Comparison of ENCODE assay signal across 8 cellular contexts in the genomic region with DNA sequence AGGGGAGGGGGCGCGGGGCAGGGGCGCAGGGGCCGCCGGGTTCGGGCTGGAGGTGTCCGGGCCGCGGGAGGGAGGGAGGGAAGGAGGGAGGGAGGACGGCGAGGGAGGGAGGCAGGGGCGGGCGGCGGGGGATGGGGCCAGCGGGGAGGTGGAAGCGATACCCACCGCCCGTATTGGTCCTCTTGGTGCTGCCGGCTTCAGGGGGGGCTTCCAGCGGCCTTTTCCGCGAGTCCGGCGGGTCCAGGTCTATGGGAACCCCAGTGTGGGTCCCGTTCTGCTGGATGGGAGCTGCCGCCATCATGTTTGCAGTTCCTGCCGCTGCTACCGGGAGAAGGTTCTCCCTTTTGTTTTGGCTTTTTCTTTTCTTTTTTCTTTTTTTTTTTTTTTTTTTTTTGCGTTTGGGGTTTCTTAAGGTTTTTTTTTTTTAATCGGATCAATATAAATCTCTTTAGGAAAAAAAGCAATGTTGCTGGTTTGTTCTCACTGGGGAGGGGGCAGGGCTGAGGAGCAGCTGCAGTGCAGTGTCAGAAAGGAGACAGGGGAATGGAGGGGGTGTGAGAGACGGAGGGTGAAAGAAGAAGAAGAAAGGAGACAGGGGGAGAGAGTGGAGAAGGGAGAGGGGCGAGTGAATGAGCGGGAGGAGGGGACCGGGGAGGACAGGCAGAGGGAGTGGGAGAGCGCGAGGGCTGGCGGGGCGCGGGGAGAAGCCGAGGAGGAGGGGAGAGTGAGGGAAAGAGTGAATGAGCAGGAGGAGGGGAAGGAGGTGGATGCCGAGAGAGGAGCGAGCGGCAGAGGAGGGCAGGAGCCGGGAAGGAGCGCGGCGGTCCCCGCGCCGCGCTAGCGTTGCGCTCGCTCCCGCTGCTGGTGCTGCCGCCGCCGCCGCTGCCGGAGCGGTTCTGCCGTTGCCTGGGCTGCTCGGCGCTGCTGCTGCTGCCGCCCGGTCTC. TPM values are rescaled to one million over a fixed set of nuclear protein-coding genes. Genes with fewer than 3 reads are reported as not detected.
DNase-seq lines count a peak whose midpoint lies in the region; FAIRE-seq and TF ChIP-seq lines count a peak whose summit lies in the region.

Gene NOVA1, minus strand, starts transcription at position 898 of the 945 bp plus-strand sequence. Its CDS starts 597 bp downstream, at position 301.

- no peak for FAIRE-seq in GM12891 (lab: Jason Lieb, UNC)

- TF ChIP-seq POLR2A in GM12891 (IDR thresholded peaks at IDR 0.05; ENCODE audit: low read depth, low read length): no peak

- H3K27ac ChIP-seq in angular gyrus (ENCODE audit: low read depth, low read length): peak within 1 kb of the TSS; percentile 97

- peak; percentile 9 for DNase-seq in GM12891 (ENCODE audit: insufficient read length, low spot score)
- DNase-seq in NCI-H1105 (lab: John Stamatoyannopoulos, UW): peak; percentile 54
- DNase-seq in iPS DF 19.7 (ENCODE audit: low read depth, low spot score): peak; percentile 5
- peak; percentile 11 for DNase-seq in renal cortical epithelial cell (ENCODE audit: low read depth)
- DNase-seq in NCI-H2029 (lab: John Stamatoyannopoulos, UW): no peak
- no peak for DNase-seq in LoVo (ENCODE audit: low spot score)
- no peak for DNase-seq in MV-4-11 (lab: John Stamatoyannopoulos, UW)

TF ChIP-seq in GM12891, 5 proteins besides CTCF, POLR2A, EP300 and RAD21:
- TF ChIP-seq POLR2AphosphoS5 (IDR thresholded peaks at IDR 0.05; ENCODE audit: low read depth, low read length) (no peak), PAX5 (IDR thresholded peaks at IDR 0.05; ENCODE audit: insufficient read depth, low read length, severe bottlenecking) (no peak), POU2F2 (IDR thresholded peaks at IDR 0.05; ENCODE audit: low read depth, low read length) (no peak), TAF1 (IDR thresholded peaks at IDR 0.05; ENCODE audit: low read depth, low read length) (no peak), SPI1 (IDR thresholded peaks at IDR 0.05; ENCODE audit: low read depth, low read length) (no peak)

RNA-seq across cellular contexts. Expression of gene NOVA1, which starts in this region (rescaled TPM):
- polyA plus RNA-seq in GM12891 (2012; ENCODE audit: low read depth, missing spikeins): 0.03 TPM
- 0.87 and 2.3 TPM in 2 replicates for total RNA-seq in renal cortical epithelial cell

Comparison
In these comparisons a context has a peak if more than half of its experiments do, and no peak if none do; other contexts are left out.
1. DNase-seq: peak in GM12891 (single experiment), NCI-H1105 (single experiment), iPS DF 19.7 (single experiment) and renal cortical epithelial cell (single experiment); none in NCI-H2029 (single experiment), LoVo (single experiment) and MV-4-11 (single experiment).